Comparison of ENCODE assay signal across 8 cellular contexts in genomic region chr6:139028658-139029469, GRCh38. TPM values are rescaled to one million over a fixed set of nuclear protein-coding genes. Genes with fewer than 3 reads are reported as not detected.
DNase-seq lines count a peak whose midpoint lies in the region; ATAC-seq, FAIRE-seq and TF ChIP-seq lines count a peak whose summit lies in the region.

TSS of gene ABRACL (plus strand) at chr6:139028745. CDS start at chr6:139034161, 5,416 bp downstream.

- ATAC-seq in HG02981 (IDR thresholded peaks at IDR 0.05; ENCODE audit: unreplicated experiment) = peak; percentile 56
- ATAC-seq in central memory CD8-positive, alpha-beta T cell (replicated peaks; ENCODE audit: extremely low read depth, poor library complexity, severe bottlenecking) = peak; percentile 79

- H3K9me3 ChIP-seq in kidney (ENCODE audit: control insufficient read depth in 1 of 2, low read length in 2 of 2) = no peaks in the 10 kb centered on the region

- TF ChIP-seq CTCF in kidney (IDR thresholded peaks at IDR 0.05; ENCODE audit: borderline replicate concordance, extremely low read depth, insufficient read depth) = no peak

- H3K4me1 Mint-ChIP-seq in central memory CD8-positive, alpha-beta T cell = peaks cover 27% of the 10 kb centered on the region

- H3K27me3 Mint-ChIP-seq in central memory CD8-positive, alpha-beta T cell = no peaks in the 10 kb centered on the region

- H3K4me3 Mint-ChIP-seq in central memory CD8-positive, alpha-beta T cell = no peak within 1 kb of the TSS

- peak within 1 kb of the TSS; percentile 95 for H3K27ac Mint-ChIP-seq in central memory CD8-positive, alpha-beta T cell (ENCODE audit: low read depth)

- H3K36me3 ChIP-seq in kidney (ENCODE audit: control insufficient read depth in 1 of 2, insufficient read depth in 2 of 2, low read length in 2 of 2) = no peaks in the 10 kb centered on the region

- peaks cover 5 to 6% of the 10 kb centered on the region in 2 donors for H3K4me1 ChIP-seq in kidney (ENCODE audit: control insufficient read depth in 1 of 2, insufficient read depth in 1 of 2, low read depth in 1 of 2, low read length in 2 of 2)

- H3K36me3 Mint-ChIP-seq in central memory CD8-positive, alpha-beta T cell (ENCODE audit: insufficient read depth) = peaks cover 5% of the 10 kb centered on the region

- peak within 1 kb of the TSS; percentile 65 to 72 for H3K9ac ChIP-seq in kidney (ENCODE audit: low read length in 2 of 2)

- peak within 1 kb of the TSS; percentile 38 to 77 for H3K27ac ChIP-seq in kidney (ENCODE audit: low read depth in 2 of 2, low read length in 2 of 2)

- no peak for FAIRE-seq in kidney (lab: Jason Lieb, UNC)

- H3K9me3 Mint-ChIP-seq in central memory CD8-positive, alpha-beta T cell = no peaks in the 10 kb centered on the region

- peak; percentile 80 for DNase-seq in NCI-H748 (lab: John Stamatoyannopoulos, UW; ENCODE audit: unreplicated experiment)
- DNase-seq in NCI-H748 treated with DMSO at 0.1 percent for 48 hours (lab: John Stamatoyannopoulos, UW) = no peak
- peak; percentile 68 for DNase-seq in NCI-H2171 (lab: John Stamatoyannopoulos, UW)
- DNase-seq in activated CD4-positive, CD25-positive, alpha-beta regulatory T cell treated with anti-CD3 and anti-CD28 coated beads, Interleukin-2, amount 50 U/mL, for 16 hours (ENCODE audit: low read depth, low spot score) = peak; percentile 55
- peak; percentile 42 to 49 for DNase-seq in central memory CD8-positive, alpha-beta T cell (ENCODE audit: low spot score in 2 of 2)
- peak; percentile 84 for DNase-seq in kidney
- peak; percentile 78 to 82 for DNase-seq in stimulated activated CD4-positive, alpha-beta T cell treated with anti-CD3 and anti-CD28 coated beads, Interleukin-15, amount 100 ng/mL, for 48 hours (ENCODE audit: low read depth in 2 of 2)

- intact Hi-C loops in kidney (cut with DNase I) = no loop called here

- peak within 1 kb of the TSS; percentile 84 to 86 for H3K4me3 ChIP-seq in kidney (ENCODE audit: low read length in 2 of 2)

RNA-seq across cellular contexts. Expression of gene ABRACL, which starts in this region (rescaled TPM):
- 24.9 TPM for total RNA-seq in kidney
- 51.3 TPM for polyA plus RNA-seq in kidney (ENCODE audit: insufficient read depth, low read depth, low replicate concordance)
